ENCODE assay signal across 1 cellular context in genomic region chr16:31201511-31202401, GRCh38.
TF ChIP-seq lines count a peak whose summit lies in the region.

No MANE protein-coding gene starts in this region.

TF ChIP-seq in HepG2, 621 proteins besides CTCF, POLR2A, EP300 and RAD21 (continues in another document):
- TF ChIP-seq CBX2 (IDR thresholded peaks at IDR 0.05; ENCODE audit: low read depth, low read length) (no peak), CBX2 (CRISPR knock-in tag; IDR thresholded peaks at IDR 0.05; ENCODE audit: low read depth) (peak; percentile 18; the same call in 1 of the 2 replicates), SOX6 (IDR thresholded peaks at IDR 0.05) (no peak), SOX6 (CRISPR knock-in tag; IDR thresholded peaks at IDR 0.05) (no peak), ZNF646 (CRISPR knock-in tag; IDR thresholded peaks at IDR 0.05) (0 out of 2 replicates have a peak, but pooled peaks have one; percentile 58), PRMT3 (CRISPR knock-in tag; IDR thresholded peaks at IDR 0.05; ENCODE audit: borderline replicate concordance, low read depth) (no peak), ATM (IDR thresholded peaks at IDR 0.05; ENCODE audit: borderline replicate concordance) (no peak), ZNF580 (CRISPR knock-in tag; IDR thresholded peaks at IDR 0.05; ENCODE audit: borderline replicate concordance, low read depth) (no peak), ETV5 (CRISPR knock-in tag; IDR thresholded peaks at IDR 0.05; ENCODE audit: borderline replicate concordance) (no peak), MEIS2 (CRISPR knock-in tag; IDR thresholded peaks at IDR 0.05) (peak; percentile 33; the same call in 1 of the 2 replicates), KDM5B (CRISPR knock-in tag; IDR thresholded peaks at IDR 0.05; ENCODE audit: borderline replicate concordance) (peak; percentile 64), DNMT1 (CRISPR knock-in tag; IDR thresholded peaks at IDR 0.05) (peak; percentile 17; the same call in 1 of the 2 replicates), RXRA (CRISPR knock-in tag; IDR thresholded peaks at IDR 0.05) (no peak; the same call in 1 of the 2 replicates), ZNF777 (CRISPR knock-in tag; IDR thresholded peaks at IDR 0.05) (no peak), KDM1A (CRISPR knock-in tag; IDR thresholded peaks at IDR 0.05) (no peak), TOPORS (CRISPR knock-in tag; IDR thresholded peaks at IDR 0.05) (peak; percentile 67; the same call in 1 of the 2 replicates), ZFY (CRISPR knock-in tag; IDR thresholded peaks at IDR 0.05) (peak; percentile 70), ERF (CRISPR knock-in tag; IDR thresholded peaks at IDR 0.05) (no peak), PHF20 (CRISPR knock-in tag; IDR thresholded peaks at IDR 0.05) (peak; percentile 9; the same call in 1 of the 2 replicates), ZNF891 (CRISPR knock-in tag; IDR thresholded peaks at IDR 0.05) (peak; percentile 15; the same call in 1 of the 2 replicates), EEA1 (CRISPR knock-in tag; IDR thresholded peaks at IDR 0.05; ENCODE audit: borderline replicate concordance) (peak; percentile 95), SPEN (CRISPR knock-in tag; IDR thresholded peaks at IDR 0.05; ENCODE audit: low read depth) (peak; percentile 13; the same call in 1 of the 2 replicates), GATAD1 (CRISPR knock-in tag; IDR thresholded peaks at IDR 0.05) (peak; percentile 7; the same call in 1 of the 2 replicates), KDM2A (CRISPR knock-in tag; IDR thresholded peaks at IDR 0.05; ENCODE audit: borderline replicate concordance, low read depth) (peak; percentile 82), CBFB (CRISPR knock-in tag; IDR thresholded peaks at IDR 0.05) (no peak), ZNF282 (IDR thresholded peaks at IDR 0.05; ENCODE audit: partially characterized antibody) (no peak), ZNF546 (CRISPR knock-in tag; conservative IDR thresholded peaks at IDR 0.05) (0 out of 2 replicates have a peak, but pooled peaks have one; percentile 36), ZFX (CRISPR knock-in tag; IDR thresholded peaks at IDR 0.05; ENCODE audit: low read depth) (peak; percentile 83), FOXO1 (CRISPR knock-in tag; IDR thresholded peaks at IDR 0.05) (0 out of 2 replicates have a peak, but pooled peaks have one; percentile 9), ZSCAN31 (CRISPR knock-in tag; IDR thresholded peaks at IDR 0.05; ENCODE audit: low read depth) (no peak), FOXO4 (CRISPR knock-in tag; conservative IDR thresholded peaks at IDR 0.05) (0 out of 2 replicates have a peak, but pooled peaks have one; percentile 77), ZNF761 (CRISPR knock-in tag; conservative IDR thresholded peaks at IDR 0.05) (peak; percentile 11; the same call in 1 of the 2 replicates), ZNF431 (CRISPR knock-in tag; IDR thresholded peaks at IDR 0.05; ENCODE audit: borderline replicate concordance, low read depth) (no peak), MXI1 (IDR thresholded peaks at IDR 0.05; ENCODE audit: borderline replicate concordance, low read depth, low read length) (0 out of 3 replicates have a peak, but pooled peaks have one; percentile 21), ZNF234 (CRISPR knock-in tag; conservative IDR thresholded peaks at IDR 0.05) (no peak), ZNF326 (CRISPR knock-in tag; IDR thresholded peaks at IDR 0.05; ENCODE audit: borderline replicate concordance) (no peak), ZNF782 (CRISPR knock-in tag; IDR thresholded peaks at IDR 0.05; ENCODE audit: borderline replicate concordance) (no peak), TARDBP (CRISPR knock-in tag; IDR thresholded peaks at IDR 0.05) (peak; percentile 44; the same call in 1 of the 2 replicates), CAMTA2 (CRISPR knock-in tag; IDR thresholded peaks at IDR 0.05; ENCODE audit: borderline replicate concordance) (no peak)
- TF ChIP-seq, protein P1, sequence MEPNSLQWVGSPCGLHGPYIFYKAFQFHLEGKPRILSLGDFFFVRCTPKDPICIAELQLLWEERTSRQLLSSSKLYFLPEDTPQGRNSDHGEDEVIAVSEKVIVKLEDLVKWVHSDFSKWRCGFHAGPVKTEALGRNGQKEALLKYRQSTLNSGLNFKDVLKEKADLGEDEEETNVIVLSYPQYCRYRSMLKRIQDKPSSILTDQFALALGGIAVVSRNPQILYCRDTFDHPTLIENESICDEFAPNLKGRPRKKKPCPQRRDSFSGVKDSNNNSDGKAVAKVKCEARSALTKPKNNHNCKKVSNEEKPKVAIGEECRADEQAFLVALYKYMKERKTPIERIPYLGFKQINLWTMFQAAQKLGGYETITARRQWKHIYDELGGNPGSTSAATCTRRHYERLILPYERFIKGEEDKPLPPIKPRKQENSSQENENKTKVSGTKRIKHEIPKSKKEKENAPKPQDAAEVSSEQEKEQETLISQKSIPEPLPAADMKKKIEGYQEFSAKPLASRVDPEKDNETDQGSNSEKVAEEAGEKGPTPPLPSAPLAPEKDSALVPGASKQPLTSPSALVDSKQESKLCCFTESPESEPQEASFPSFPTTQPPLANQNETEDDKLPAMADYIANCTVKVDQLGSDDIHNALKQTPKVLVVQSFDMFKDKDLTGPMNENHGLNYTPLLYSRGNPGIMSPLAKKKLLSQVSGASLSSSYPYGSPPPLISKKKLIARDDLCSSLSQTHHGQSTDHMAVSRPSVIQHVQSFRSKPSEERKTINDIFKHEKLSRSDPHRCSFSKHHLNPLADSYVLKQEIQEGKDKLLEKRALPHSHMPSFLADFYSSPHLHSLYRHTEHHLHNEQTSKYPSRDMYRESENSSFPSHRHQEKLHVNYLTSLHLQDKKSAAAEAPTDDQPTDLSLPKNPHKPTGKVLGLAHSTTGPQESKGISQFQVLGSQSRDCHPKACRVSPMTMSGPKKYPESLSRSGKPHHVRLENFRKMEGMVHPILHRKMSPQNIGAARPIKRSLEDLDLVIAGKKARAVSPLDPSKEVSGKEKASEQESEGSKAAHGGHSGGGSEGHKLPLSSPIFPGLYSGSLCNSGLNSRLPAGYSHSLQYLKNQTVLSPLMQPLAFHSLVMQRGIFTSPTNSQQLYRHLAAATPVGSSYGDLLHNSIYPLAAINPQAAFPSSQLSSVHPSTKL (CRISPR knock-in tag; IDR thresholded peaks at IDR 0.05), result no peak
- TF ChIP-seq, protein P2, sequence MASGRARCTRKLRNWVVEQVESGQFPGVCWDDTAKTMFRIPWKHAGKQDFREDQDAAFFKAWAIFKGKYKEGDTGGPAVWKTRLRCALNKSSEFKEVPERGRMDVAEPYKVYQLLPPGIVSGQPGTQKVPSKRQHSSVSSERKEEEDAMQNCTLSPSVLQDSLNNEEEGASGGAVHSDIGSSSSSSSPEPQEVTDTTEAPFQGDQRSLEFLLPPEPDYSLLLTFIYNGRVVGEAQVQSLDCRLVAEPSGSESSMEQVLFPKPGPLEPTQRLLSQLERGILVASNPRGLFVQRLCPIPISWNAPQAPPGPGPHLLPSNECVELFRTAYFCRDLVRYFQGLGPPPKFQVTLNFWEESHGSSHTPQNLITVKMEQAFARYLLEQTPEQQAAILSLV (CRISPR knock-in tag; IDR thresholded peaks at IDR 0.05; ENCODE audit: borderline replicate concordance), result peak; percentile 65
- TF ChIP-seq, protein P3, sequence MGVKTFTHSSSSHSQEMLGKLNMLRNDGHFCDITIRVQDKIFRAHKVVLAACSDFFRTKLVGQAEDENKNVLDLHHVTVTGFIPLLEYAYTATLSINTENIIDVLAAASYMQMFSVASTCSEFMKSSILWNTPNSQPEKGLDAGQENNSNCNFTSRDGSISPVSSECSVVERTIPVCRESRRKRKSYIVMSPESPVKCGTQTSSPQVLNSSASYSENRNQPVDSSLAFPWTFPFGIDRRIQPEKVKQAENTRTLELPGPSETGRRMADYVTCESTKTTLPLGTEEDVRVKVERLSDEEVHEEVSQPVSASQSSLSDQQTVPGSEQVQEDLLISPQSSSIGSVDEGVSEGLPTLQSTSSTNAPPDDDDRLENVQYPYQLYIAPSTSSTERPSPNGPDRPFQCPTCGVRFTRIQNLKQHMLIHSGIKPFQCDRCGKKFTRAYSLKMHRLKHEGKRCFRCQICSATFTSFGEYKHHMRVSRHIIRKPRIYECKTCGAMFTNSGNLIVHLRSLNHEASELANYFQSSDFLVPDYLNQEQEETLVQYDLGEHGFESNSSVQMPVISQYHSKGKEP (CRISPR knock-in tag; IDR thresholded peaks at IDR 0.05), result no peak
- TF ChIP-seq, protein P4, sequence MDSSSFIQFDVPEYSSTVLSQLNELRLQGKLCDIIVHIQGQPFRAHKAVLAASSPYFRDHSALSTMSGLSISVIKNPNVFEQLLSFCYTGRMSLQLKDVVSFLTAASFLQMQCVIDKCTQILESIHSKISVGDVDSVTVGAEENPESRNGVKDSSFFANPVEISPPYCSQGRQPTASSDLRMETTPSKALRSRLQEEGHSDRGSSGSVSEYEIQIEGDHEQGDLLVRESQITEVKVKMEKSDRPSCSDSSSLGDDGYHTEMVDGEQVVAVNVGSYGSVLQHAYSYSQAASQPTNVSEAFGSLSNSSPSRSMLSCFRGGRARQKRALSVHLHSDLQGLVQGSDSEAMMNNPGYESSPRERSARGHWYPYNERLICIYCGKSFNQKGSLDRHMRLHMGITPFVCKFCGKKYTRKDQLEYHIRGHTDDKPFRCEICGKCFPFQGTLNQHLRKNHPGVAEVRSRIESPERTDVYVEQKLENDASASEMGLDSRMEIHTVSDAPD (CRISPR knock-in tag; IDR thresholded peaks at IDR 0.05), result peak; percentile 57; the same call in 1 of the 2 replicates
- TF ChIP-seq, protein P5, sequence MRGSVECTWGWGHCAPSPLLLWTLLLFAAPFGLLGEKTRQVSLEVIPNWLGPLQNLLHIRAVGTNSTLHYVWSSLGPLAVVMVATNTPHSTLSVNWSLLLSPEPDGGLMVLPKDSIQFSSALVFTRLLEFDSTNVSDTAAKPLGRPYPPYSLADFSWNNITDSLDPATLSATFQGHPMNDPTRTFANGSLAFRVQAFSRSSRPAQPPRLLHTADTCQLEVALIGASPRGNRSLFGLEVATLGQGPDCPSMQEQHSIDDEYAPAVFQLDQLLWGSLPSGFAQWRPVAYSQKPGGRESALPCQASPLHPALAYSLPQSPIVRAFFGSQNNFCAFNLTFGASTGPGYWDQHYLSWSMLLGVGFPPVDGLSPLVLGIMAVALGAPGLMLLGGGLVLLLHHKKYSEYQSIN (CRISPR knock-in tag; IDR thresholded peaks at IDR 0.05; ENCODE audit: borderline replicate concordance), result no peak
- TF ChIP-seq, protein P6, sequence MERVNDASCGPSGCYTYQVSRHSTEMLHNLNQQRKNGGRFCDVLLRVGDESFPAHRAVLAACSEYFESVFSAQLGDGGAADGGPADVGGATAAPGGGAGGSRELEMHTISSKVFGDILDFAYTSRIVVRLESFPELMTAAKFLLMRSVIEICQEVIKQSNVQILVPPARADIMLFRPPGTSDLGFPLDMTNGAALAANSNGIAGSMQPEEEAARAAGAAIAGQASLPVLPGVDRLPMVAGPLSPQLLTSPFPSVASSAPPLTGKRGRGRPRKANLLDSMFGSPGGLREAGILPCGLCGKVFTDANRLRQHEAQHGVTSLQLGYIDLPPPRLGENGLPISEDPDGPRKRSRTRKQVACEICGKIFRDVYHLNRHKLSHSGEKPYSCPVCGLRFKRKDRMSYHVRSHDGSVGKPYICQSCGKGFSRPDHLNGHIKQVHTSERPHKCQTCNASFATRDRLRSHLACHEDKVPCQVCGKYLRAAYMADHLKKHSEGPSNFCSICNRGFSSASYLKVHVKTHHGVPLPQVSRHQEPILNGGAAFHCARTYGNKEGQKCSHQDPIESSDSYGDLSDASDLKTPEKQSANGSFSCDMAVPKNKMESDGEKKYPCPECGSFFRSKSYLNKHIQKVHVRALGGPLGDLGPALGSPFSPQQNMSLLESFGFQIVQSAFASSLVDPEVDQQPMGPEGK (CRISPR knock-in tag; IDR thresholded peaks at IDR 0.05), result 0 out of 2 replicates have a peak, but pooled peaks have one; percentile 5
